ENCODE assay signal across 26 cellular contexts in genomic region chr14:98131406-98131805, GRCh38.
DNase-seq lines count a peak whose midpoint lies in the region; ATAC-seq and TF ChIP-seq lines count a peak whose summit lies in the region.
"Had no signal": no experiment of that assay in that cellular context is flagged by ENCODE, and none has a peak within 500 bp of the region (broad histone marks: within the 10 kb centered on the region; RNA-seq: fewer than 3 reads in every experiment).

No MANE protein-coding gene starts in this region.

- H3K36me3 ChIP-seq in esophagus muscularis mucosa: no peaks in the 10 kb centered on the region
- H3K36me3 ChIP-seq: breast epithelium, MG63, right atrium auricular region, stomach had no signal

- intact Hi-C loops in activated CD8-positive, alpha-beta T cell treated with anti-CD3 and anti-CD28 coated beads for 36 hours (cut with micrococcal nuclease): no loop called here
- intact Hi-C loops in esophagus muscularis mucosa (cut with DNase I): no loop called here

- H3K27ac ChIP-seq in esophagus muscularis mucosa (replicated peaks in 1 of 4): no peak overlapping the region
- H3K27ac ChIP-seq: breast epithelium, parathyroid adenoma, right atrium auricular region, stomach had no signal

- WGBS in esophagus muscularis mucosa: 80% methylated on average over 1 of the region's 1 CpG

- H3K27ac Mint-ChIP-seq in activated naive CD4-positive, alpha-beta T cell treated with anti-CD3 and anti-CD28 coated beads, Interleukin-2, amount 50 U/mL, for 24 hours: peak overlapping the region; percentile 53
- no peak overlapping the region for H3K27ac Mint-ChIP-seq in activated CD8-positive, alpha-beta T cell treated with anti-CD3 and anti-CD28 coated beads for 36 hours
- H3K27ac Mint-ChIP-seq: B cell had no signal

- no peaks in the 10 kb centered on the region for H3K36me3 Mint-ChIP-seq in activated naive CD4-positive, alpha-beta T cell treated with anti-CD3 and anti-CD28 coated beads, Interleukin-2, amount 50 U/mL, for 24 hours
- H3K36me3 Mint-ChIP-seq in activated CD8-positive, alpha-beta T cell treated with anti-CD3 and anti-CD28 coated beads for 36 hours (ENCODE audit: low read depth): no peaks in the 10 kb centered on the region

- peaks cover 46% of the 10 kb centered on the region for H3K4me1 Mint-ChIP-seq in activated naive CD4-positive, alpha-beta T cell treated with anti-CD3 and anti-CD28 coated beads, Interleukin-2, amount 50 U/mL, for 24 hours
- peaks cover 37% of the 10 kb centered on the region for H3K4me1 Mint-ChIP-seq in activated CD8-positive, alpha-beta T cell treated with anti-CD3 and anti-CD28 coated beads for 36 hours (ENCODE audit: low read depth)
- H3K4me1 Mint-ChIP-seq: B cell had no signal

- no peaks in the 10 kb centered on the region for H3K27me3 Mint-ChIP-seq in activated naive CD4-positive, alpha-beta T cell treated with anti-CD3 and anti-CD28 coated beads, Interleukin-2, amount 50 U/mL, for 24 hours
- no peaks in the 10 kb centered on the region for H3K27me3 Mint-ChIP-seq in activated CD8-positive, alpha-beta T cell treated with anti-CD3 and anti-CD28 coated beads for 36 hours

- no peaks in the 10 kb centered on the region for H3K9me3 Mint-ChIP-seq in activated naive CD4-positive, alpha-beta T cell treated with anti-CD3 and anti-CD28 coated beads, Interleukin-2, amount 50 U/mL, for 24 hours
- no peaks in the 10 kb centered on the region for H3K9me3 Mint-ChIP-seq in activated CD8-positive, alpha-beta T cell treated with anti-CD3 and anti-CD28 coated beads for 36 hours
- H3K9me3 Mint-ChIP-seq: CD8-positive, alpha-beta memory T cell had no signal

- H3K4me3 Mint-ChIP-seq in activated naive CD4-positive, alpha-beta T cell treated with anti-CD3 and anti-CD28 coated beads, Interleukin-2, amount 50 U/mL, for 24 hours: no peak overlapping the region
- H3K4me3 Mint-ChIP-seq in activated CD8-positive, alpha-beta T cell treated with anti-CD3 and anti-CD28 coated beads for 36 hours: no peak overlapping the region
- H3K4me3 Mint-ChIP-seq: B cell; CD8-positive, alpha-beta memory T cell had no signal

- TF ChIP-seq CTCF in activated CD8-positive, alpha-beta T cell treated with anti-CD3 and anti-CD28 coated beads for 36 hours (IDR thresholded peaks at IDR 0.05): no peak
- TF ChIP-seq CTCF in esophagus muscularis mucosa (IDR thresholded peaks at IDR 0.05): no peak

- no peak for TF ChIP-seq POLR2A in esophagus muscularis mucosa (IDR thresholded peaks at IDR 0.05; ENCODE audit: low read depth)

- POLR2A ChIA-PET in activated CD8-positive, alpha-beta T cell treated with anti-CD3 and anti-CD28 coated beads for 36 hours (lab: Charles Lee): interaction anchor here (1.0 to 1.1 kb wide), 2 partner anchors 13 to 153 kb away, joined by 3 read pairs; no protein-coding TSS in a partner anchor

- H3K9me3 ChIP-seq in esophagus muscularis mucosa: peaks cover 0 to 3% (median 0%) of the 10 kb centered on the region in 4 donors
- H3K9me3 ChIP-seq: breast epithelium, MG63, mucosa of descending colon, right atrium auricular region had no signal

- H3K4me3 ChIP-seq in esophagus muscularis mucosa: no peak overlapping the region
- H3K4me3 ChIP-seq: breast epithelium, MG63, mucosa of descending colon, right atrium auricular region, stomach had no signal

- CTCF ChIA-PET in activated CD8-positive, alpha-beta T cell treated with anti-CD3 and anti-CD28 coated beads for 36 hours (lab: Charles Lee): interaction anchor here (1.7 to 2.6 kb wide), 2 partner anchors 11 to 153 kb away, joined by 7 to 8 read pairs; no protein-coding TSS in a partner anchor

- H3K27me3 ChIP-seq in esophagus muscularis mucosa: peaks cover 0 to 15% (median 0%) of the 10 kb centered on the region in 4 donors
- H3K27me3 ChIP-seq: MG63, right atrium auricular region had no signal

- DNase-seq in activated naive CD4-positive, alpha-beta T cell (lab: John Stamatoyannopoulos, UW): no peak
- no peak for DNase-seq in activated CD8-positive, alpha-beta T cell treated with anti-CD3 and anti-CD28 coated beads for 36 hours
- DNase-seq in esophagus muscularis mucosa (ENCODE audit: extremely low spot score) (peak; percentile 55), iPS-NIHi7 (ENCODE audit: extremely low spot score) (no peak)
- DNase-seq in stimulated activated CD4-positive, alpha-beta T cell treated with anti-CD3 and anti-CD28 coated beads, Interleukin-12 subunit alpha, Interleukin-12 subunit beta, amount 100 ng/mL, for 4 hours: no peak
- DNase-seq: activated CD4-positive, CD25-positive, alpha-beta regulatory T cell; activated gamma-delta T cell; CD8-positive, alpha-beta memory T cell; H7; KBM-7; left cardiac atrium; mucosa of descending colon; NCI-H1105 treated with DMSO at 0.1 percent for 48 hours; NCI-H187 treated with DMSO at 0.1 percent for 48 hours; NCI-H2171; NCI-H510A treated with DMSO at 0.1 percent for 48 hours; small intestine; stimulated activated CD4-positive, alpha-beta T cell treated with anti-CD3 and anti-CD28 coated beads, Interleukin-1b, Interleukin-23, amount 100 ng/mL, for 48 hours; stomach had no signal

- ATAC-seq in activated CD8-positive, alpha-beta T cell treated with anti-CD3 and anti-CD28 coated beads for 36 hours: peak; percentile 45
- ATAC-seq in HG03521 (IDR thresholded peaks at IDR 0.05; ENCODE audit: unreplicated experiment): no peak
- ATAC-seq: mucosa of descending colon had no signal

- no peaks in the 10 kb centered on the region for H3K4me1 ChIP-seq in esophagus muscularis mucosa
- H3K4me1 ChIP-seq: breast epithelium, parathyroid adenoma, right atrium auricular region, stomach had no signal

- no peak for TF ChIP-seq EP300 in esophagus muscularis mucosa (IDR thresholded peaks at IDR 0.05)
